Comparison of ENCODE assay signal across 8 cellular contexts in the genomic region with DNA sequence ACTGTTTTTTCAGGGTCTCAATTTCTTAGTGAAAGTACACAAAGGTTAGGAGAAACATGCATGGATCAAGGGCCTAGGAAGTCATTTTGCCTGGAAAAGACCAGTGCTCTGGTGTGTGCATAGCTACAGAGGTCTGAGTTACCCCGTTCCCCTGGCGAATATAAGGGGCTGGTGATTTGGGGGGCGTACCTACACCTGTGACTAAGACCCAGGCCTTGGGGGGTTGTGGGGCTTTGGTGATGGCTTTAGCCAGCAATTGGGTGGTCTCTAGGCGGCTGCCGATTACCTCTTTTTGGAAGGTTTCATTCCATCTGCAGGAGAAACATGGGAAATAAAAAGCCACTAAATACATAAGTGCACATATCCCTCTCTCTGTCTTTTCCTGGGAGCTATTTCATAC. TPM values are rescaled to one million over a fixed set of nuclear protein-coding genes. Genes with fewer than 3 reads are reported as not detected.
DNase-seq lines count a peak whose midpoint lies in the region; ATAC-seq, FAIRE-seq and TF ChIP-seq lines count a peak whose summit lies in the region.

No MANE protein-coding gene starts in this region.

- in situ Hi-C loops in HepG2 (cut with HindIII; ENCODE audit: extremely low pct_ligation_motif_present, low pct_unique_long_range_greater_than_20kb): no loop called here

- peaks cover 50% of the 10 kb centered on the region for H3K4me1 Mint-ChIP-seq in activated T-cell treated with anti-CD3 and anti-CD28 coated beads, Interleukin-2, amount 50 U/mL, for 72 hours (ENCODE audit: low read depth)

- no peak for TF ChIP-seq EP300 in HepG2 (IDR thresholded peaks at IDR 0.05; ENCODE audit: low read depth in 2 of 2, low read length in 2 of 2)
- TF ChIP-seq EP300 in HepG2 (CRISPR knock-in tag; IDR thresholded peaks at IDR 0.05; ENCODE audit: borderline replicate concordance): no peak

- TF ChIP-seq POLR2A in HepG2 (IDR thresholded peaks at IDR 0.05; ENCODE audit: insufficient read depth in 1 of 2, low read depth in 2 of 2, low read length in 2 of 2) (no peak), thyroid gland (IDR thresholded peaks at IDR 0.05) (no peak)

- no peaks in the 10 kb centered on the region for H3K9me3 Mint-ChIP-seq in activated T-cell treated with anti-CD3 and anti-CD28 coated beads, Interleukin-2, amount 50 U/mL, for 72 hours

- H2AFZ ChIP-seq in HepG2 (ENCODE audit: low read length): no peak overlapping the region

- H3K36me3 ChIP-seq in HepG2 (replicated peaks in 1 of 2; ENCODE audit: control insufficient read depth in 1 of 2, insufficient read depth in 2 of 2, low read length in 2 of 2) (peaks cover 33 to 48% of the 10 kb centered on the region in 2 experiments), thyroid gland (peaks cover 23 to 33% of the 10 kb centered on the region in 2 donors)

- H3K36me3 Mint-ChIP-seq in activated T-cell treated with anti-CD3 and anti-CD28 coated beads, Interleukin-2, amount 50 U/mL, for 72 hours (ENCODE audit: insufficient read depth in 2 of 2): peaks cover 10 to 13% of the 10 kb centered on the region in 2 donors

- peaks cover 22% of the 10 kb centered on the region for H3K79me2 ChIP-seq in HepG2 (ENCODE audit: insufficient read depth, low read length)

- POLR2A ChIA-PET in HepG2 (lab: Yijun Ruan, JAX): interaction anchor here (0.5 to 5.6 kb wide), 44 partner anchors 11 to 1852 kb away, joined by 3 to 242 read pairs (median 4); partner anchors contain the start of genes ADCY4, CBLN3, CIDEB and DAD1

- peak overlapping the region; percentile 95 for H3K4me2 ChIP-seq in HepG2 (ENCODE audit: low read depth, low read length)

- TF ChIP-seq RAD21 in HepG2 (CRISPR knock-in tag; IDR thresholded peaks at IDR 0.05): no peak

- no peaks in the 10 kb centered on the region for H3K27me3 Mint-ChIP-seq in activated T-cell treated with anti-CD3 and anti-CD28 coated beads, Interleukin-2, amount 50 U/mL, for 72 hours (ENCODE audit: low read depth)

- intact Hi-C loops in HepG2 (cut with micrococcal nuclease; ENCODE audit: unreplicated experiment) (loop anchor here (10.0 kb wide), 1 partner anchor 1857 kb away; the partner anchor contains the start of gene DAD1), thyroid gland (cut with DNase I) (no loop called here)

- peak overlapping the region; percentile 70 to 84 (median 74) for H3K4me3 ChIP-seq in HepG2 (replicated peaks in 1 of 3; ENCODE audit: insufficient read depth in 1 of 3, low read depth in 2 of 3, low read length in 3 of 3)
- peak overlapping the region in 1 of 3 donors; percentile 53 for H3K4me3 ChIP-seq in thyroid gland (replicated peaks in 1 of 3)

- H3K4me1 ChIP-seq in HepG2 (ENCODE audit: insufficient read depth, low read length) (peaks cover 20% of the 10 kb centered on the region), thyroid gland (peaks cover 13 to 25% of the 10 kb centered on the region in 2 donors)

- ATAC-seq in activated T-cell treated with anti-CD3 and anti-CD28 coated beads, Interleukin-2, amount 50 U/mL, for 72 hours (replicated peaks in 1 of 2): no peak
- ATAC-seq in HepG2 (no peak), GM21529 (IDR thresholded peaks at IDR 0.05; ENCODE audit: unreplicated experiment) (no peak), HG02870 (IDR thresholded peaks at IDR 0.05; ENCODE audit: unreplicated experiment) (no peak)

- TSS peak; percentile 66 for BruUV-seq in HepG2 (replicated peaks; lab: Mats Ljungman, UMichigan)

- H4K20me1 ChIP-seq in HepG2 (ENCODE audit: insufficient read depth, low read length): no peaks in the 10 kb centered on the region; the same call in 1 of the 2 replicates

- FAIRE-seq in HepG2 (lab: Jason Lieb, UNC): no peak

- H3K9ac ChIP-seq in HepG2 (ENCODE audit: insufficient read depth, low read depth, low read length): peak overlapping the region; percentile 96

- peak overlapping the region; percentile 99 for H3K27ac ChIP-seq in angular gyrus (ENCODE audit: low read depth, low read length)
- peak overlapping the region; percentile 93 for H3K27ac ChIP-seq in HepG2 (ENCODE audit: extremely low read length, insufficient read depth, low read length)
- peak overlapping the region; percentile 98 to 100 (median 98) for H3K27ac ChIP-seq in thyroid gland

- CTCF ChIA-PET in HepG2 (lab: Yijun Ruan, JAX; ENCODE audit: low intra/inter-chr PET ratio, low total read pairs): interaction anchor here (1.0 to 1.5 kb wide), 3 partner anchors 10 to 108 kb away, joined by 3 to 6 read pairs (median 4); no protein-coding TSS in a partner anchor

- H3K27ac Mint-ChIP-seq in activated T-cell treated with anti-CD3 and anti-CD28 coated beads, Interleukin-2, amount 50 U/mL, for 72 hours: peak overlapping the region; percentile 99

- H3K9me3 ChIP-seq in HepG2 (ENCODE audit: low read length): no peaks in the 10 kb centered on the region
- no peaks in the 10 kb centered on the region for H3K9me3 ChIP-seq in thyroid gland

- DNase-seq in activated T-cell treated with anti-CD3 and anti-CD28 coated beads, Interleukin-2, amount 50 U/mL, for 72 hours: no peak
- no peak for DNase-seq in activated T-cell treated with anti-CD3 and anti-CD28 coated beads, Interleukin-2, amount 50 U/mL, for 48 hours
- DNase-seq in HepG2 (ENCODE audit: low spot score): no peak
- DNase-seq in thyroid gland: no peak
- DNase-seq in CD1c-positive myeloid dendritic cell (ENCODE audit: extremely low spot score): no peak

- WGBS in HepG2 (ENCODE audit: low lambda C conversion rate): 53% methylated on average over 5 of the region's 5 CpGs
- 52 to 53% methylated on average over 5 of the region's 5 CpGs for WGBS in thyroid gland, 2 donors

- peaks cover 0 to 5% of the 10 kb centered on the region in 2 experiments; a peak in 1 of 5 replicates for H3K27me3 ChIP-seq in HepG2 (ENCODE audit: control insufficient read depth in 1 of 2, insufficient read depth in 2 of 2, low read length in 2 of 2)
- H3K27me3 ChIP-seq in thyroid gland: no peaks in the 10 kb centered on the region

- H3K4me3 Mint-ChIP-seq in activated T-cell treated with anti-CD3 and anti-CD28 coated beads, Interleukin-2, amount 50 U/mL, for 72 hours: peak overlapping the region; percentile 97

- TF ChIP-seq CTCF in HepG2 (CRISPR knock-in tag; IDR thresholded peaks at IDR 0.05): no peak
- TF ChIP-seq CTCF in thyroid gland (IDR thresholded peaks at IDR 0.05): no peak

RNA-seq across cellular contexts. Expression of gene SDR39U1, which starts 1.1 kb away (rescaled TPM):
- 10 to 100 TPM; 38.5 to 44.8 TPM for total RNA-seq in activated T-cell treated with anti-CD3 and anti-CD28 coated beads, Interleukin-2, amount 50 U/mL, for 72 hours
- total RNA-seq in HepG2 (2016; rRNA removed; fragmentation: Illumina TruSeq; extraction: Trizol) (25.0 and 34.4 TPM in 2 replicates), thyroid gland (10 to 100 TPM; 35.1 to 75.6 (median 49.2) TPM)
- total RNA-seq in HepG2 (2016; cell fraction: cytosol; rRNA removed; fragmentation: Illumina TruSeq; extraction: Trizol; ENCODE audit: low read depth): 13.3 and 16.3 TPM in 2 replicates
- 19.5 and 33.3 TPM in 2 replicates for total RNA-seq in HepG2 (2016; cell fraction: insoluble cytoplasmic fraction; rRNA removed; fragmentation: Illumina TruSeq; extraction: Trizol)
- total RNA-seq in HepG2 (2016; cell fraction: membrane; rRNA removed; fragmentation: Illumina TruSeq; extraction: Trizol): 24.0 and 26.0 TPM in 2 replicates
- 44.1 and 45.4 TPM in 2 replicates for total RNA-seq in HepG2 (2016; cell fraction: nucleus; rRNA removed; fragmentation: Illumina TruSeq; extraction: Trizol)
- polyA plus RNA-seq in HepG2 (2011; rRNA removed): 129 and 163 TPM in 2 replicates
- polyA plus RNA-seq in HepG2 (2011; cell fraction: cytosol; rRNA removed): 99.7 and 120 TPM in 2 replicates
- polyA plus RNA-seq in HepG2 (2011; cell fraction: nucleus; rRNA removed): 808 and 816 TPM in 2 replicates
- polyA plus RNA-seq in HepG2 (2012): 66.2 and 118 TPM in 2 replicates
- 50.3 and 55.8 TPM in 2 replicates for polyA plus RNA-seq in HepG2 (2016; cell fraction: cytosol; fragmentation: Illumina TruSeq; extraction: Trizol; ENCODE audit: low read depth)
- 73.2 and 88.2 TPM in 2 replicates for polyA plus RNA-seq in HepG2 (2016; cell fraction: insoluble cytoplasmic fraction; fragmentation: Illumina TruSeq; extraction: Trizol; ENCODE audit: low read depth)
- 64.6 and 72.1 TPM in 2 replicates for polyA plus RNA-seq in HepG2 (2016; cell fraction: membrane; fragmentation: Illumina TruSeq; extraction: Trizol; ENCODE audit: low read depth)
- 164 and 186 TPM in 2 replicates for polyA plus RNA-seq in HepG2 (2016; cell fraction: nucleus; fragmentation: Illumina TruSeq; extraction: Trizol; ENCODE audit: insufficient read depth, low read depth)
- 27.9 and 51.2 TPM in 2 replicates for polyA minus RNA-seq in HepG2 (2011; rRNA and poly(A)+ RNA removed; ENCODE audit: low replicate concordance)
- 18.8 and 21.3 TPM in 2 replicates for polyA minus RNA-seq in HepG2 (2011; cell fraction: cytosol; rRNA and poly(A)+ RNA removed)
- polyA minus RNA-seq in HepG2 (2011; cell fraction: nucleus; rRNA and poly(A)+ RNA removed): 95.4 and 110 TPM in 2 replicates

RNA-seq across cellular contexts. Expression of gene KHNYN, which starts 11.7 kb away (rescaled TPM):
- total RNA-seq in activated T-cell treated with anti-CD3 and anti-CD28 coated beads, Interleukin-2, amount 50 U/mL, for 72 hours: 100 to 1,000 TPM; 114 to 126 TPM
- total RNA-seq in HepG2 (2016; rRNA removed; fragmentation: Illumina TruSeq; extraction: Trizol) (72.2 and 75.7 TPM in 2 replicates), thyroid gland (10 to 100 TPM; 46.9 to 75.0 (median 48.3) TPM)
- total RNA-seq in HepG2 (2016; cell fraction: cytosol; rRNA removed; fragmentation: Illumina TruSeq; extraction: Trizol; ENCODE audit: low read depth): 10.2 and 10.7 TPM in 2 replicates
- total RNA-seq in HepG2 (2016; cell fraction: insoluble cytoplasmic fraction; rRNA removed; fragmentation: Illumina TruSeq; extraction: Trizol): 60.0 and 78.8 TPM in 2 replicates
- total RNA-seq in HepG2 (2016; cell fraction: membrane; rRNA removed; fragmentation: Illumina TruSeq; extraction: Trizol): 35.9 and 40.5 TPM in 2 replicates
- 62.0 and 78.7 TPM in 2 replicates for total RNA-seq in HepG2 (2016; cell fraction: nucleus; rRNA removed; fragmentation: Illumina TruSeq; extraction: Trizol)
- polyA plus RNA-seq in HepG2 (2011; rRNA removed): 52.8 and 76.4 TPM in 2 replicates
- polyA plus RNA-seq in HepG2 (2011; cell fraction: cytosol; rRNA removed): 36.1 and 40.8 TPM in 2 replicates
- polyA plus RNA-seq in HepG2 (2011; cell fraction: nucleus; rRNA removed): 158 and 160 TPM in 2 replicates
- 82.6 and 83.5 TPM in 2 replicates for polyA plus RNA-seq in HepG2 (2012)
- polyA plus RNA-seq in HepG2 (2016; cell fraction: cytosol; fragmentation: Illumina TruSeq; extraction: Trizol; ENCODE audit: low read depth): 4.7 and 5.4 TPM in 2 replicates
- 37.4 and 41.5 TPM in 2 replicates for polyA plus RNA-seq in HepG2 (2016; cell fraction: insoluble cytoplasmic fraction; fragmentation: Illumina TruSeq; extraction: Trizol; ENCODE audit: low read depth)
- 19.0 and 20.9 TPM in 2 replicates for polyA plus RNA-seq in HepG2 (2016; cell fraction: membrane; fragmentation: Illumina TruSeq; extraction: Trizol; ENCODE audit: low read depth)
- polyA plus RNA-seq in HepG2 (2016; cell fraction: nucleus; fragmentation: Illumina TruSeq; extraction: Trizol; ENCODE audit: insufficient read depth, low read depth): 71.6 and 72.4 TPM in 2 replicates
- polyA minus RNA-seq in HepG2 (2011; rRNA and poly(A)+ RNA removed; ENCODE audit: low replicate concordance): 29.4 and 108 TPM in 2 replicates
- polyA minus RNA-seq in HepG2 (2011; cell fraction: cytosol; rRNA and poly(A)+ RNA removed): 32.8 and 41.4 TPM in 2 replicates
- 109 and 126 TPM in 2 replicates for polyA minus RNA-seq in HepG2 (2011; cell fraction: nucleus; rRNA and poly(A)+ RNA removed)

RNA-seq across cellular contexts. Expression of gene CBLN3, which starts 12.0 kb away (rescaled TPM):
- 10 to 100 TPM; 15.7 to 30.7 TPM for total RNA-seq in activated T-cell treated with anti-CD3 and anti-CD28 coated beads, Interleukin-2, amount 50 U/mL, for 72 hours
- 0.45 and 0.66 TPM in 2 replicates for total RNA-seq in HepG2 (2016; rRNA removed; fragmentation: Illumina TruSeq; extraction: Trizol)
- total RNA-seq in HepG2 (2016; cell fraction: cytosol; rRNA removed; fragmentation: Illumina TruSeq; extraction: Trizol; ENCODE audit: low read depth): 0.62 and 0.81 TPM in 2 replicates
- total RNA-seq in HepG2 (2016; cell fraction: insoluble cytoplasmic fraction; rRNA removed; fragmentation: Illumina TruSeq; extraction: Trizol): 0.58 and 0.78 TPM in 2 replicates
- 1.3 TPM in 2 replicates for total RNA-seq in HepG2 (2016; cell fraction: membrane; rRNA removed; fragmentation: Illumina TruSeq; extraction: Trizol)
- 0.47 and 0.60 TPM in 2 replicates for total RNA-seq in HepG2 (2016; cell fraction: nucleus; rRNA removed; fragmentation: Illumina TruSeq; extraction: Trizol)
- polyA plus RNA-seq in HepG2 (2011; rRNA removed): 0.74 and 0.98 TPM in 2 replicates
- polyA plus RNA-seq in HepG2 (2011; cell fraction: cytosol; rRNA removed): 0.71 and 0.97 TPM in 2 replicates
- polyA plus RNA-seq in HepG2 (2011; cell fraction: nucleus; rRNA removed): 1.3 and 1.8 TPM in 2 replicates
- 0.77 and 1.9 TPM in 2 replicates for polyA plus RNA-seq in HepG2 (2012)
- polyA plus RNA-seq in HepG2 (2016; cell fraction: cytosol; fragmentation: Illumina TruSeq; extraction: Trizol; ENCODE audit: low read depth): 0.70 and 0.86 TPM in 2 replicates
- 0.62 and 1.3 TPM in 2 replicates for polyA plus RNA-seq in HepG2 (2016; cell fraction: insoluble cytoplasmic fraction; fragmentation: Illumina TruSeq; extraction: Trizol; ENCODE audit: low read depth)
- 1.4 TPM in 2 replicates for polyA plus RNA-seq in HepG2 (2016; cell fraction: membrane; fragmentation: Illumina TruSeq; extraction: Trizol; ENCODE audit: low read depth)
- 1.3 and 1.6 TPM in 2 replicates for polyA plus RNA-seq in HepG2 (2016; cell fraction: nucleus; fragmentation: Illumina TruSeq; extraction: Trizol; ENCODE audit: insufficient read depth, low read depth)
- 0.37 and 0.92 TPM in 2 replicates for polyA minus RNA-seq in HepG2 (2011; rRNA and poly(A)+ RNA removed; ENCODE audit: low replicate concordance)
- 0.30 and 0.35 TPM in 2 replicates for polyA minus RNA-seq in HepG2 (2011; cell fraction: cytosol; rRNA and poly(A)+ RNA removed)
- 0.52 and 0.75 TPM in 2 replicates for polyA minus RNA-seq in HepG2 (2011; cell fraction: nucleus; rRNA and poly(A)+ RNA removed)
- total RNA-seq in thyroid gland: 1 to 10 TPM; 1.7 to 3.4 (median 2.3) TPM

RNA-seq across cellular contexts. Expression of gene NYNRIN, which starts 42.7 kb away (rescaled TPM):
- total RNA-seq in activated T-cell treated with anti-CD3 and anti-CD28 coated beads, Interleukin-2, amount 50 U/mL, for 72 hours: under 1 TPM; 0.09 to 0.14 TPM
- total RNA-seq in HepG2 (2016; rRNA removed; fragmentation: Illumina TruSeq; extraction: Trizol) (1.1 and 1.3 TPM in 2 replicates), thyroid gland (10 to 100 TPM; 11.7 to 19.9 (median 12.3) TPM)
- 0.09 and 0.10 TPM in 2 replicates for total RNA-seq in HepG2 (2016; cell fraction: cytosol; rRNA removed; fragmentation: Illumina TruSeq; extraction: Trizol; ENCODE audit: low read depth)
- 0.91 and 1.1 TPM in 2 replicates for total RNA-seq in HepG2 (2016; cell fraction: insoluble cytoplasmic fraction; rRNA removed; fragmentation: Illumina TruSeq; extraction: Trizol)
- 0.24 and 0.34 TPM in 2 replicates for total RNA-seq in HepG2 (2016; cell fraction: membrane; rRNA removed; fragmentation: Illumina TruSeq; extraction: Trizol)
- total RNA-seq in HepG2 (2016; cell fraction: nucleus; rRNA removed; fragmentation: Illumina TruSeq; extraction: Trizol): 1.0 and 1.4 TPM in 2 replicates
- 0.63 and 0.95 TPM in 2 replicates for polyA plus RNA-seq in HepG2 (2011; rRNA removed)
- 0.39 and 0.44 TPM in 2 replicates for polyA plus RNA-seq in HepG2 (2011; cell fraction: cytosol; rRNA removed)
- 2.0 and 2.1 TPM in 2 replicates for polyA plus RNA-seq in HepG2 (2011; cell fraction: nucleus; rRNA removed)
- 1.8 and 5.9 TPM in 2 replicates for polyA plus RNA-seq in HepG2 (2012)
- 0.07 and 0.08 TPM in 2 replicates for polyA plus RNA-seq in HepG2 (2016; cell fraction: cytosol; fragmentation: Illumina TruSeq; extraction: Trizol; ENCODE audit: low read depth)
- 0.72 and 0.83 TPM in 2 replicates for polyA plus RNA-seq in HepG2 (2016; cell fraction: insoluble cytoplasmic fraction; fragmentation: Illumina TruSeq; extraction: Trizol; ENCODE audit: low read depth)
- 0.13 and 0.14 TPM in 2 replicates for polyA plus RNA-seq in HepG2 (2016; cell fraction: membrane; fragmentation: Illumina TruSeq; extraction: Trizol; ENCODE audit: low read depth)
- polyA plus RNA-seq in HepG2 (2016; cell fraction: nucleus; fragmentation: Illumina TruSeq; extraction: Trizol; ENCODE audit: insufficient read depth, low read depth): 1.2 and 1.5 TPM in 2 replicates
- 2.4 TPM in 1 of 2 replicates, not detected in the other for polyA minus RNA-seq in HepG2 (2011; rRNA and poly(A)+ RNA removed; ENCODE audit: low replicate concordance)
- polyA minus RNA-seq in HepG2 (2011; cell fraction: cytosol; rRNA and poly(A)+ RNA removed): 1.4 and 1.5 TPM in 2 replicates
- 1.7 and 1.9 TPM in 2 replicates for polyA minus RNA-seq in HepG2 (2011; cell fraction: nucleus; rRNA and poly(A)+ RNA removed)
